Comparison of ENCODE assay signal across 7 cellular contexts in the genomic region with DNA sequence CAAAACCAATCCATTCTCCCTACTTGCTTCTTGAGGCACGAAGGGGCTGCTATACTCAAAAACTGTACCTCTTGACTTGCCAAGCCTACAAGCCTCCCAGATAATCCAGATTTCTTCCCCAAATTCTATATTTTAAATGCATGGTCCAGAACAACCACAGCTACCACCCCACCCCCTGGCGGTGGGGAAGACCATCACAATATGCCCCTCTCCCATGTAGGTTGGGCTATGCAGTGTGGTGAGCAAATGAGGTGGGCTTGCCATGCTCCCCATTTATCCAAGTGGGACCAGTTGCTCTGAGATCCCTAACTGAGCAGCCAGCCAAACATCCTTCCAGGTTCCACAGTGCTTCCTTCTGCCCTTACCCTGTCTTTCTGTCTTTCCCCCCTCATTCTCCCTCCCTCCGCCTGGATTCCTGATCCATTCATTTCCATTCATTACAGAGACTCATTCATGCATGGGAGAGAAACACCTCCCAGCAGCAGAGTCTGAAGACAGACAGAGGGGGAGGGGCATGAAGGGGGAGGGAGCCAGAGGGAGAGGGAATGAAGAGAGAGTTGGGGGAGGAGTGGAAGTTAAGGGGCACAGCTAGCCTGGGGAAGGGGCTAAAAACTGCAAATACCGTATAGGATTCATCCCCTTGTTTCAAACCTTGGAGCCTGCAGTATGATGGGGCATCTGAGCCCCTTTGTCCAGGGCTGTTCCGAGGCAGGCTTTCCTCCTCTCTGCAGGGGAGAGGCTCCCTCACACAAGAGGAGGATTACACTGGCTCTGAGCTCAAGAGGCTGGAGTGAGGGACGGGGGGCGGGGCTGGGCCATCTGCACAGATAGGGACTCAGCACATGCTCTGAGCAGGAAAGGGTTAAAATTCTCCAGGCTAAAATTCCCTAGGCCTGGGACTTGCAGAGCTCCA.
A peak's percentile ranks its signal among the peaks of the same experiment; 100 is the strongest.
DNase-seq lines count a peak whose midpoint lies in the region; ATAC-seq, FAIRE-seq and TF ChIP-seq lines count a peak whose summit lies in the region.
"Had no signal": no experiment of that assay in that cellular context is flagged by ENCODE, and none has a peak within 500 bp of the region (broad histone marks: within the 10 kb centered on the region; RNA-seq: fewer than 3 reads in every experiment).

No MANE protein-coding gene starts in this region.

- peak overlapping the region; percentile 3 for H3K27ac ChIP-seq in iPS DF 6.9 (ENCODE audit: low read length)

- ATAC-seq in GM21526 (IDR thresholded peaks at IDR 0.05; ENCODE audit: low FRiP score, unreplicated experiment): no peak
- no peak for ATAC-seq in GM21717 (IDR thresholded peaks at IDR 0.05; ENCODE audit: unreplicated experiment)

- no peak for FAIRE-seq in D721Med (lab: Jason Lieb, UNC)

- peaks cover 13% of the 10 kb centered on the region for H3K4me1 ChIP-seq in iPS DF 6.9 (ENCODE audit: control insufficient read depth, insufficient read depth, low read length)

- DNase-seq in D721Med (ENCODE audit: insufficient read length, low spot score) (peak; percentile 63), NCI-H510A (lab: John Stamatoyannopoulos, UW) (peak; percentile 79), iPS DF 6.9 (ENCODE audit: low read depth, low spot score) (no peak), hippocampal formation (lab: John Stamatoyannopoulos, UW) (no peak)
- DNase-seq: stimulated activated CD8-positive, alpha-beta memory T cell treated with anti-CD3 and anti-CD28 coated beads, Interleukin-4, amount 100 ng/mL, for 48 hours had no signal

- no CpG with 5 or more reads among the region's 7 CpGs for WGBS in iPS DF 6.9 (ENCODE audit: insufficient coverage, insufficient read length)

- TF ChIP-seq CTCF in D721Med (IDR thresholded peaks at IDR 0.05; ENCODE audit: insufficient read depth, missing control alignments): peak; percentile 31

- H3K4me3 ChIP-seq in iPS DF 6.9 (ENCODE audit: low read length): peak overlapping the region; percentile 14; the same call in 1 of the 2 replicates

- no peaks in the 10 kb centered on the region for H3K9me3 ChIP-seq in iPS DF 6.9 (ENCODE audit: control insufficient read depth, insufficient read depth, low read length)

- H3K36me3 ChIP-seq in iPS DF 6.9 (ENCODE audit: control insufficient read depth, insufficient read depth, low read length): peaks cover 29% of the 10 kb centered on the region

- no peaks in the 10 kb centered on the region for H3K27me3 ChIP-seq in iPS DF 6.9 (ENCODE audit: control insufficient read depth, insufficient read depth, low read length)

Comparison
In these comparisons a context has a peak if more than half of its experiments do, and no peak if none do; other contexts are left out.
1. DNase-seq: peak in D721Med (single experiment) and NCI-H510A (single experiment); none in iPS DF 6.9 (single experiment) and hippocampal formation (0 of 2).